ENCODE assay signal across 12 cellular contexts in the genomic region with DNA sequence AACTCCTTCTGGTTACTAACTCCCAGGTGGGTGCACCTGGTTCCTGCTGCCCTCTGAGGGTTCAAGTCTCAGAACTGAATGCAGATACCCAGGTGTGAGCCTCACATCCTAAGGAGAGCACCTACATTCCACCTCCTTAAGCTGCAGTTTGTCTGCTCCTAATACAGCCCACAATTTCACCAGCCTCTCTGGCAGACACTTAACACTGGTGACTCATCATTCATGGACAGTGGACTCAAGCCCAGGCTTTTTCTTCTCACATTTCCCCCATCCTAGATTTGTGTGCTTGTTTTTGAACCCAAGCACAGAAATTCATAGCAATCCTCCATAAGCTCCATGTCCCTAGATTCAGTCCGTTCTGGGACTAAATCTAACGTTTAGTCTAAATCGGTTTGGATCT. TPM values are rescaled to one million over a fixed set of nuclear protein-coding genes. Genes with fewer than 3 reads are reported as not detected.
DNase-seq lines count a peak whose midpoint lies in the region; ATAC-seq, FAIRE-seq and TF ChIP-seq lines count a peak whose summit lies in the region.
"Had no signal": no experiment of that assay in that cellular context is flagged by ENCODE, and none has a peak within 500 bp of the region (broad histone marks: within the 10 kb centered on the region; RNA-seq: fewer than 3 reads in every experiment).

No MANE protein-coding gene starts in this region.

- TF ChIP-seq POLR2A in A549 (IDR thresholded peaks at IDR 0.05; ENCODE audit: low read length): no peak

- H3K9me3 ChIP-seq in A549: no peaks in the 10 kb centered on the region

- peak overlapping the region; percentile 40 to 47; a peak in 5 of 6 replicates for H3K27ac ChIP-seq in A549

- DNase-seq in A549 (ENCODE audit: low read depth in 1 of 2, low spot score in 1 of 2) (peak in 1 of 2 experiments; percentile 21), LHCN-M2 (ENCODE audit: low read depth) (peak; percentile 66), cerebellum (ENCODE audit: low spot score) (peak; percentile 34), medulla oblongata (ENCODE audit: extremely low spot score) (peak; percentile 74), NCI-H446 (lab: John Stamatoyannopoulos, UW) (no peak), GM10266 (ENCODE audit: extremely low spot score) (no peak)
- DNase-seq: activated CD4-positive, alpha-beta memory T cell treated with anti-CD3 and anti-CD28 coated beads, Interleukin-2, amount 10 ng/mL, durations not matched to agents 7 days and 5 days; effector memory CD4-positive, alpha-beta T cell; NCI-H82 had no signal

- H3K4me1 ChIP-seq in A549: peaks cover 29% of the 10 kb centered on the region

- TF ChIP-seq CTCF in A549 (IDR thresholded peaks at IDR 0.05): no peak
- no peak for TF ChIP-seq CTCF in GM10266 (IDR thresholded peaks at IDR 0.05; ENCODE audit: control insufficient read depth, insufficient read depth, low read depth, missing control alignments)

- TF ChIP-seq EP300 in A549 (IDR thresholded peaks at IDR 0.05): no peak

- 22% methylated on average over 3 of the region's 3 CpGs for WGBS in A549 (ENCODE audit: missing lambda C conversion rate)

- no peak overlapping the region for H3K4me3 ChIP-seq in A549

- CTCF ChIA-PET in A549 (lab: Yijun Ruan, JAX): interaction anchor here (0.6 to 1.7 kb wide), 4 partner anchors 13 to 976 kb away, joined by 3 to 5 read pairs (median 4); no protein-coding TSS in a partner anchor

- POLR2A ChIA-PET in A549 (lab: Yijun Ruan, JAX): interaction anchor here (0.7 kb wide), 1 partner anchor 14 kb away, joined by 3 read pairs; no protein-coding TSS in a partner anchor

- no peak for TF ChIP-seq RAD21 in A549 (conservative IDR thresholded peaks at IDR 0.05 in 1 of 2, IDR thresholded peaks at IDR 0.05 in 1 of 2)

- ATAC-seq in A549: peak; percentile 62 to 80; a peak in 3 of 6 replicates
- ATAC-seq in GM18861 (IDR thresholded peaks at IDR 0.05; ENCODE audit: unreplicated experiment): no peak
- no peak for ATAC-seq in GM21390 (IDR thresholded peaks at IDR 0.05; ENCODE audit: unreplicated experiment)
- ATAC-seq: stimulated activated effector memory CD8-positive, alpha-beta T cell treated with anti-CD3 and anti-CD28 coated beads, Interleukin-12 subunit alpha, Interleukin-12 subunit beta, amount 100 ng/mL, for 72 hours had no signal

- no peak for FAIRE-seq in A549 (lab: Jason Lieb, UNC)

- H3K4me2 ChIP-seq in A549: peak overlapping the region; percentile 44; the same call in 2 of the 3 replicates

TF ChIP-seq in A549, 52 proteins besides CTCF, POLR2A, EP300 and RAD21:
- peak; percentile 16; the same call in 1 of the 2 replicates for TF ChIP-seq JUNB (IDR thresholded peaks at IDR 0.05)
- no peak for TF ChIP-seq FOSL2 (IDR thresholded peaks at IDR 0.05)
- TF ChIP-seq FOSL2 (CRISPR knock-in tag; IDR thresholded peaks at IDR 0.05): peak; percentile 64
- TF ChIP-seq CHD2 (IDR thresholded peaks at IDR 0.05; ENCODE audit: low read length, partially characterized antibody): no peak

RNA-seq across cellular contexts. Expression of a gene that starts 7.0 kb away (rescaled TPM):
- polyA plus RNA-seq in A549 (2011; rRNA removed) (0.37 and 0.41 TPM in 2 replicates), A549 (2017; fragmentation: RNase III; extraction: RNeasy Plus Mini Kit Qiagen cat#74134 plus additional on column Dnase treatment) (0.12 to 0.22 TPM (median 0.14 TPM) in 3 replicates)
- polyA plus RNA-seq in A549 (2012; cell fraction: cytosol; rRNA removed): 0.45 and 0.66 TPM in 2 replicates
- 0.44 and 0.62 TPM in 2 replicates for polyA plus RNA-seq in A549 (2012; cell fraction: nucleus; rRNA removed)
- polyA minus RNA-seq in A549 (2011; rRNA and poly(A)+ RNA removed): 0.33 and 0.34 TPM in 2 replicates
- total RNA-seq in LHCN-M2 (2014; rRNA removed) (2.4 and 2.6 TPM in 2 replicates), cerebellum (9.0 TPM)
- 2.8 TPM for polyA plus RNA-seq in LHCN-M2 (2012)

Comparison
In these comparisons a context has a peak if more than half of its experiments do, and no peak if none do; other contexts are left out.
1. ATAC-seq: peak in A549 (2 of 2); none in GM18861 (single experiment) and GM21390 (single experiment).
2. DNase-seq: peak in LHCN-M2 (single experiment), cerebellum (single experiment) and medulla oblongata (single experiment); none in NCI-H446 (0 of 2) and GM10266 (single experiment).